In genomic region chr2:144324446-144325045, GRCh38 we compare ENCODE assay signal across 9 cellular contexts.
DNase-seq lines count a peak whose midpoint lies in the region; ATAC-seq and TF ChIP-seq lines count a peak whose summit lies in the region.
"Had no signal": no experiment of that assay in that cellular context is flagged by ENCODE, and none has a peak within 500 bp of the region (broad histone marks: within the 10 kb centered on the region; RNA-seq: fewer than 3 reads in every experiment).

No MANE protein-coding gene starts in this region.

- H3K4me3 ChIP-seq in CD4-positive, alpha-beta memory T cell (ENCODE audit: low read length in 2 of 2): no peak overlapping the region
- H3K4me3 ChIP-seq in esophagus squamous epithelium: no peak overlapping the region
- H3K4me3 ChIP-seq in foreskin fibroblast (ENCODE audit: low read depth in 1 of 2, low read length in 2 of 2): no peak overlapping the region
- H3K4me3 ChIP-seq in WERI-Rb-1 (ENCODE audit: low read depth, low read length): no peak overlapping the region

- intact Hi-C loops in CD4-positive, alpha-beta memory T cell (cut with micrococcal nuclease): no loop called here
- intact Hi-C loops in esophagus squamous epithelium (cut with DNase I): no loop called here

- ATAC-seq in GM19395 (IDR thresholded peaks at IDR 0.05; ENCODE audit: unreplicated experiment) (peak; percentile 47), HG03342 (IDR thresholded peaks at IDR 0.05; ENCODE audit: unreplicated experiment) (peak; percentile 44)

- 64 to 73% methylated on average over 4 of the region's 4 CpGs for WGBS in esophagus squamous epithelium, 2 donors

- H3K27me3 Mint-ChIP-seq in CD4-positive, alpha-beta memory T cell: no peaks in the 10 kb centered on the region

- H3K27me3 ChIP-seq in CD4-positive, alpha-beta memory T cell (ENCODE audit: insufficient read depth, low read length): no peaks in the 10 kb centered on the region
- H3K27me3 ChIP-seq in esophagus squamous epithelium (no peaks in the 10 kb centered on the region), WERI-Rb-1 (ENCODE audit: insufficient read depth, low read depth, severe bottlenecking) (no peaks in the 10 kb centered on the region)

- no peaks in the 10 kb centered on the region for H3K9me3 Mint-ChIP-seq in CD4-positive, alpha-beta memory T cell

- CTCF ChIA-PET in CD4-positive, alpha-beta memory T cell (lab: Charles Lee; ENCODE audit: partially characterized antibody): no interaction called here

- no peaks in the 10 kb centered on the region for H3K36me3 Mint-ChIP-seq in CD4-positive, alpha-beta memory T cell

- DNase-seq in CD4-positive, alpha-beta memory T cell: peak in 1 of 5 donors; percentile 24
- DNase-seq in astrocyte of the hippocampus (ENCODE audit: low read depth, low spot score): peak; percentile 17
- no peak for DNase-seq in esophagus squamous epithelium (lab: John Stamatoyannopoulos, UW)
- DNase-seq in foreskin fibroblast: no peak
- DNase-seq in hippocampal formation (lab: John Stamatoyannopoulos, UW): no peak
- DNase-seq in WERI-Rb-1: no peak
- DNase-seq: SIG-M5 had no signal

- peaks cover 42% of the 10 kb centered on the region for H3K4me1 ChIP-seq in CD4-positive, alpha-beta memory T cell (ENCODE audit: insufficient read depth, low read length)
- H3K4me1 ChIP-seq in esophagus squamous epithelium: peaks cover 4 to 6% (median 5%) of the 10 kb centered on the region in 3 donors

- H3K27ac ChIP-seq in CD4-positive, alpha-beta memory T cell (ENCODE audit: low read depth, low read length): peak overlapping the region; percentile 4
- H3K27ac ChIP-seq in esophagus squamous epithelium (no peak overlapping the region), WERI-Rb-1 (no peak overlapping the region)

- no peaks in the 10 kb centered on the region for H3K9me3 ChIP-seq in CD4-positive, alpha-beta memory T cell (ENCODE audit: control insufficient read depth in 1 of 2, low read length in 2 of 2)
- H3K9me3 ChIP-seq in esophagus squamous epithelium: no peaks in the 10 kb centered on the region
- no peaks in the 10 kb centered on the region for H3K9me3 ChIP-seq in WERI-Rb-1 (ENCODE audit: severe bottlenecking)

- peak overlapping the region in 7 of 8 donors; percentile 6 to 76 (median 62) for H3K4me3 Mint-ChIP-seq in CD4-positive, alpha-beta memory T cell

- POLR2A ChIA-PET in CD4-positive, alpha-beta memory T cell (lab: Charles Lee; ENCODE audit: partially characterized antibody): no interaction called here

- H3K27ac Mint-ChIP-seq in CD4-positive, alpha-beta memory T cell: peak overlapping the region; percentile 59 to 92 (median 88)

- peaks cover 29 to 44% (median 35%) of the 10 kb centered on the region in 4 donors for H3K4me1 Mint-ChIP-seq in CD4-positive, alpha-beta memory T cell

- no peaks in the 10 kb centered on the region for H3K36me3 ChIP-seq in CD4-positive, alpha-beta memory T cell (ENCODE audit: insufficient read depth, low read length)
- H3K36me3 ChIP-seq in esophagus squamous epithelium (no peaks in the 10 kb centered on the region), WERI-Rb-1 (no peaks in the 10 kb centered on the region)

- no peak for TF ChIP-seq CTCF in esophagus squamous epithelium (IDR thresholded peaks at IDR 0.05)
- no peak for TF ChIP-seq CTCF in foreskin fibroblast (IDR thresholded peaks at IDR 0.05; ENCODE audit: low read depth, low read length)
- no peak for TF ChIP-seq CTCF in WERI-Rb-1 (IDR thresholded peaks at IDR 0.05; ENCODE audit: low read depth, low read length)

- no peak for TF ChIP-seq POLR2A in esophagus squamous epithelium (IDR thresholded peaks at IDR 0.05)
